9 cellular contexts compared by ENCODE assay signal in genomic region chr19:7705387-7706187, GRCh38. TPM values are rescaled to one million over a fixed set of nuclear protein-coding genes. Genes with fewer than 3 reads are reported as not detected.
A peak's percentile ranks its signal among the peaks of the same experiment; 100 is the strongest.
DNase-seq lines count a peak whose midpoint lies in the region; ATAC-seq and TF ChIP-seq lines count a peak whose summit lies in the region.
"Had no signal": no experiment of that assay in that cellular context is flagged by ENCODE, and none has a peak within 500 bp of the region (broad histone marks: within the 10 kb centered on the region; RNA-seq: fewer than 3 reads in every experiment).

No MANE protein-coding gene starts in this region.

- intact Hi-C loops in lower lobe of right lung (cut with DNase I): no loop called here

- H3K4me1 ChIP-seq in lower lobe of right lung: peaks cover 19% of the 10 kb centered on the region

- H3K9me3 ChIP-seq in lower lobe of right lung: no peaks in the 10 kb centered on the region

- H3K27me3 ChIP-seq in lower lobe of right lung (ENCODE audit: low read depth): peaks cover 5% of the 10 kb centered on the region

- no peak for TF ChIP-seq CTCF in lower lobe of right lung (IDR thresholded peaks at IDR 0.05)

- no peaks in the 10 kb centered on the region for H3K36me3 ChIP-seq in lower lobe of right lung

- ATAC-seq in GM19025 (IDR thresholded peaks at IDR 0.05; ENCODE audit: low read depth, unreplicated experiment) (peak; percentile 42), lower lobe of right lung (peak; percentile 57 to 64)

- peak overlapping the region; percentile 24 for H3K27ac ChIP-seq in lower lobe of right lung

- no peak overlapping the region for H3K4me3 ChIP-seq in lower lobe of right lung

- DNase-seq in KG1 (lab: John Stamatoyannopoulos, UW): peak; percentile 42
- DNase-seq in activated CD8-positive, alpha-beta memory T cell treated with anti-CD3 and anti-CD28 coated beads, Interleukin-2, amount 50 U/mL, for 24 hours (ENCODE audit: extremely low read depth): peak; percentile 53
- peak; percentile 72 for DNase-seq in lower lobe of right lung
- peak; percentile 54 to 83 (median 74) for DNase-seq in stimulated activated naive CD4-positive, alpha-beta T cell (lab: John Stamatoyannopoulos, UW)
- no peak for DNase-seq in NCI-H446 (lab: John Stamatoyannopoulos, UW)
- no peak for DNase-seq in cortex of kidney (lab: John Stamatoyannopoulos, UW)
- DNase-seq in HK-2 (ENCODE audit: unreplicated experiment): no peak

RNA-seq across cellular contexts. Expression of gene FCER2, which starts 3.7 kb away (rescaled TPM):
- 0.50 TPM for total RNA-seq in lower lobe of right lung
- total RNA-seq: bronchial epithelial cell had no signal

RNA-seq across cellular contexts. Expression of gene TRAPPC5, which starts 25.0 kb away (rescaled TPM):
- total RNA-seq in lower lobe of right lung: 75.3 TPM

RNA-seq across cellular contexts. Expression of gene CLEC4G, which starts 26.3 kb away (rescaled TPM):
- 2.9 TPM for total RNA-seq in lower lobe of right lung
- total RNA-seq: bronchial epithelial cell had no signal

RNA-seq across cellular contexts. Expression of gene MCEMP1, which starts 28.7 kb away (rescaled TPM):
- 184 TPM for total RNA-seq in lower lobe of right lung
- total RNA-seq: bronchial epithelial cell had no signal

RNA-seq across cellular contexts. Expression of gene RETN, which starts 36.7 kb away (rescaled TPM):
- 21.1 TPM for total RNA-seq in lower lobe of right lung
- total RNA-seq: bronchial epithelial cell had no signal

Comparison
In these comparisons a context has a peak if more than half of its experiments do, and no peak if none do; other contexts are left out.
1. DNase-seq: peak in KG1 (single experiment), activated CD8-positive, alpha-beta memory T cell treated with anti-CD3 and anti-CD28 coated beads, Interleukin-2, amount 50 U/mL, for 24 hours (single experiment), lower lobe of right lung (single experiment) and stimulated activated naive CD4-positive, alpha-beta T cell (6 of 6); none in NCI-H446 (0 of 2), cortex of kidney (single experiment) and HK-2 (single experiment).